ENCODE assay signal across 1 cellular context in the genomic region with DNA sequence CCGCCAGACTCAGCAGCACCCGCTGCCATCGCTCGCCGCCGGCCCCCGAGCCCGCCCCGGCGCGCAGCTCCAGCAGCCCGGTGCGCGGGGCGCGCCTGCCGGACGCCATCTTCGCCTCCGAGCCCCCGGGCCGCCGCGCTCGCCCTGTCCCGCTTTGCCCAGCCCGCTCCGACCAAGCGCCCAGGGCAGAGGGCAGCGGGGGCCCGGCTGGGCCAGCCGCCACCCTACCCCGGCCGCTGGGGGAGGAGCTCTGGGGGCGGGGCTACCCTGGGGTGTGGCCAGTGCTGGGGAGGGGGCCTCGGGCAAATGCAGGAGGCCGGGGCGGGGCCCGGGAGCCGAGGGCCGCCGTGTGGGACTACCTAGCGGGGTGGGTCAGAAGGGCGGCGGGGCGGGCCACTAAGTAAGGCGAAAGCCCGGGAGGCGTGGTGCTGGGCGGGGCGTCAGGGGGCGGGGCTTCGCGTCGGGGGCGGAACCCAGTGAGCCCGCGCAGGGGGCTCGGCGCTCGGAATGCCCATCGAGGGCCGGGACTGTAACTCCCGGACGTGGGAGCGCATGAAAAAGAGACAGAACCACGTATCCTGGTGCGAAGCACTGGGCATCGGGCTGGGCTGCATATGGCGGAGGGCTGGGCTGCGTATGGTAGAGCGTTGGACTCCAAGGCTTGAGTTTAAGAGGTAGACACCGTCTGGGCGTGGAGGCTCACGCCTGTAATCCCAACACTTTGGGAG.
TF ChIP-seq lines count a peak whose summit lies in the region.

A gene (minus strand): TSS at position 252 of the 728 bp plus-strand sequence. CDS start 143 bp downstream, at position 109.

TF ChIP-seq in HepG2, 621 proteins besides CTCF, POLR2A, EP300 and RAD21 (continued from another document and continues in another):
- TF ChIP-seq, protein P1, sequence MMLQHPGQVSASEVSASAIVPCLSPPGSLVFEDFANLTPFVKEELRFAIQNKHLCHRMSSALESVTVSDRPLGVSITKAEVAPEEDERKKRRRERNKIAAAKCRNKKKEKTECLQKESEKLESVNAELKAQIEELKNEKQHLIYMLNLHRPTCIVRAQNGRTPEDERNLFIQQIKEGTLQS (CRISPR knock-in tag; IDR thresholded peaks at IDR 0.05): no peak
- TF ChIP-seq ZNF232 (CRISPR knock-in tag; IDR thresholded peaks at IDR 0.05; ENCODE audit: borderline replicate concordance) (peak; percentile 80; the same call in 1 of the 2 replicates), ESRRA (CRISPR knock-in tag; IDR thresholded peaks at IDR 0.05; ENCODE audit: low read depth) (no peak; the same call in 1 of the 2 replicates), REL (CRISPR knock-in tag; conservative IDR thresholded peaks at IDR 0.05) (0 out of 2 replicates have a peak, but pooled peaks have one; percentile 23), TBP (CRISPR knock-in tag; IDR thresholded peaks at IDR 0.05) (no peak), MIXL1 (CRISPR knock-in tag; IDR thresholded peaks at IDR 0.05) (peak; percentile 6; the same call in 1 of the 2 replicates), FIP1L1 (IDR thresholded peaks at IDR 0.05; ENCODE audit: borderline replicate concordance, insufficient read depth, low read depth, low read length) (no peak), HDAC2 (CRISPR knock-in tag; IDR thresholded peaks at IDR 0.05) (peak; percentile 58), HOXD1 (CRISPR knock-in tag; IDR thresholded peaks at IDR 0.05) (no peak), ATM (IDR thresholded peaks at IDR 0.05; ENCODE audit: borderline replicate concordance) (no peak), MTF1 (CRISPR knock-in tag; IDR thresholded peaks at IDR 0.05) (no peak), ETV6 (CRISPR knock-in tag; conservative IDR thresholded peaks at IDR 0.05) (no peak), ZNF891 (CRISPR knock-in tag; IDR thresholded peaks at IDR 0.05) (no peak), ZNF746 (CRISPR knock-in tag; IDR thresholded peaks at IDR 0.05) (no peak; the same call in none of the 2 replicates), RXRB (CRISPR knock-in tag; IDR thresholded peaks at IDR 0.05; ENCODE audit: borderline replicate concordance) (no peak), SSRP1 (CRISPR knock-in tag; IDR thresholded peaks at IDR 0.05) (no peak), ZIK1 (CRISPR knock-in tag; IDR thresholded peaks at IDR 0.05; ENCODE audit: borderline replicate concordance, low read depth) (no peak), ZFP90 (CRISPR knock-in tag; IDR thresholded peaks at IDR 0.05; ENCODE audit: borderline replicate concordance) (no peak), ZNF251 (CRISPR knock-in tag; IDR thresholded peaks at IDR 0.05) (0 out of 2 replicates have a peak, but pooled peaks have one; percentile 64), ZFP1 (CRISPR knock-in tag; IDR thresholded peaks at IDR 0.05) (no peak), IKZF1 (IDR thresholded peaks at IDR 0.05) (no peak), ZNF431 (CRISPR knock-in tag; IDR thresholded peaks at IDR 0.05; ENCODE audit: borderline replicate concordance, low read depth) (peak; percentile 83; the same call in 1 of the 2 replicates), GPN1 (CRISPR knock-in tag; IDR thresholded peaks at IDR 0.05; ENCODE audit: borderline replicate concordance) (no peak), CHD2 (IDR thresholded peaks at IDR 0.05; ENCODE audit: low read depth, low read length) (no peak; the same call in 1 of the 2 replicates), ZNF660 (CRISPR knock-in tag; IDR thresholded peaks at IDR 0.05; ENCODE audit: borderline replicate concordance, low read depth) (no peak), MIER3 (CRISPR knock-in tag; IDR thresholded peaks at IDR 0.05; ENCODE audit: borderline replicate concordance) (no peak)
- TF ChIP-seq, protein P2, sequence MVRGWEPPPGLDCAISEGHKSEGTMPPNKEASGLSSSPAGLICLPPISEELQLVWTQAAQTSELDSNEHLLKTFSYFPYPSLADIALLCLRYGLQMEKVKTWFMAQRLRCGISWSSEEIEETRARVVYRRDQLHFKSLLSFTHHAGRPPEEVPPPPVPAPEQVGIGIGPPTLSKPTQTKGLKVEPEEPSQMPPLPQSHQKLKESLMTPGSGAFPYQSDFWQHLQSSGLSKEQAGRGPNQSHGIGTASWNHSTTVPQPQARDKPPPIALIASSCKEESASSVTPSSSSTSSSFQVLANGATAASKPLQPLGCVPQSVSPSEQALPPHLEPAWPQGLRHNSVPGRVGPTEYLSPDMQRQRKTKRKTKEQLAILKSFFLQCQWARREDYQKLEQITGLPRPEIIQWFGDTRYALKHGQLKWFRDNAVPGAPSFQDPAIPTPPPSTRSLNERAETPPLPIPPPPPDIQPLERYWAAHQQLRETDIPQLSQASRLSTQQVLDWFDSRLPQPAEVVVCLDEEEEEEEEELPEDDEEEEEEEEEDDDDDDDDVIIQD (CRISPR knock-in tag; IDR thresholded peaks at IDR 0.05; ENCODE audit: low read depth): no peak
- TF ChIP-seq, protein P3, sequence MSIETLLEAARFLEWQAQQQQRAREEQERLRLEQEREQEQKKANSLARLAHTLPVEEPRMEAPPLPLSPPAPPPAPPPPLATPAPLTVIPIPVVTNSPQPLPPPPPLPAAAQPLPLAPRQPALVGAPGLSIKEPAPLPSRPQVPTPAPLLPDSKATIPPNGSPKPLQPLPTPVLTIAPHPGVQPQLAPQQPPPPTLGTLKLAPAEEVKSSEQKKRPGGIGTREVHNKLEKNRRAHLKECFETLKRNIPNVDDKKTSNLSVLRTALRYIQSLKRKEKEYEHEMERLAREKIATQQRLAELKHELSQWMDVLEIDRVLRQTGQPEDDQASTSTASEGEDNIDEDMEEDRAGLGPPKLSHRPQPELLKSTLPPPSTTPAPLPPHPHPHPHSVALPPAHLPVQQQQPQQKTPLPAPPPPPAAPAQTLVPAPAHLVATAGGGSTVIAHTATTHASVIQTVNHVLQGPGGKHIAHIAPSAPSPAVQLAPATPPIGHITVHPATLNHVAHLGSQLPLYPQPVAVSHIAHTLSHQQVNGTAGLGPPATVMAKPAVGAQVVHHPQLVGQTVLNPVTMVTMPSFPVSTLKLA (IDR thresholded peaks at IDR 0.05): no peak
- TF ChIP-seq, protein P4, sequence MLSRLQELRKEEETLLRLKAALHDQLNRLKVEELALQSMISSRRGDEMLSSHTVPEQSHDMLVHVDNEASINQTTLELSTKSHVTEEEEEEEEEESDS (CRISPR knock-in tag; IDR thresholded peaks at IDR 0.05; ENCODE audit: borderline replicate concordance): no peak
- TF ChIP-seq, protein P5, sequence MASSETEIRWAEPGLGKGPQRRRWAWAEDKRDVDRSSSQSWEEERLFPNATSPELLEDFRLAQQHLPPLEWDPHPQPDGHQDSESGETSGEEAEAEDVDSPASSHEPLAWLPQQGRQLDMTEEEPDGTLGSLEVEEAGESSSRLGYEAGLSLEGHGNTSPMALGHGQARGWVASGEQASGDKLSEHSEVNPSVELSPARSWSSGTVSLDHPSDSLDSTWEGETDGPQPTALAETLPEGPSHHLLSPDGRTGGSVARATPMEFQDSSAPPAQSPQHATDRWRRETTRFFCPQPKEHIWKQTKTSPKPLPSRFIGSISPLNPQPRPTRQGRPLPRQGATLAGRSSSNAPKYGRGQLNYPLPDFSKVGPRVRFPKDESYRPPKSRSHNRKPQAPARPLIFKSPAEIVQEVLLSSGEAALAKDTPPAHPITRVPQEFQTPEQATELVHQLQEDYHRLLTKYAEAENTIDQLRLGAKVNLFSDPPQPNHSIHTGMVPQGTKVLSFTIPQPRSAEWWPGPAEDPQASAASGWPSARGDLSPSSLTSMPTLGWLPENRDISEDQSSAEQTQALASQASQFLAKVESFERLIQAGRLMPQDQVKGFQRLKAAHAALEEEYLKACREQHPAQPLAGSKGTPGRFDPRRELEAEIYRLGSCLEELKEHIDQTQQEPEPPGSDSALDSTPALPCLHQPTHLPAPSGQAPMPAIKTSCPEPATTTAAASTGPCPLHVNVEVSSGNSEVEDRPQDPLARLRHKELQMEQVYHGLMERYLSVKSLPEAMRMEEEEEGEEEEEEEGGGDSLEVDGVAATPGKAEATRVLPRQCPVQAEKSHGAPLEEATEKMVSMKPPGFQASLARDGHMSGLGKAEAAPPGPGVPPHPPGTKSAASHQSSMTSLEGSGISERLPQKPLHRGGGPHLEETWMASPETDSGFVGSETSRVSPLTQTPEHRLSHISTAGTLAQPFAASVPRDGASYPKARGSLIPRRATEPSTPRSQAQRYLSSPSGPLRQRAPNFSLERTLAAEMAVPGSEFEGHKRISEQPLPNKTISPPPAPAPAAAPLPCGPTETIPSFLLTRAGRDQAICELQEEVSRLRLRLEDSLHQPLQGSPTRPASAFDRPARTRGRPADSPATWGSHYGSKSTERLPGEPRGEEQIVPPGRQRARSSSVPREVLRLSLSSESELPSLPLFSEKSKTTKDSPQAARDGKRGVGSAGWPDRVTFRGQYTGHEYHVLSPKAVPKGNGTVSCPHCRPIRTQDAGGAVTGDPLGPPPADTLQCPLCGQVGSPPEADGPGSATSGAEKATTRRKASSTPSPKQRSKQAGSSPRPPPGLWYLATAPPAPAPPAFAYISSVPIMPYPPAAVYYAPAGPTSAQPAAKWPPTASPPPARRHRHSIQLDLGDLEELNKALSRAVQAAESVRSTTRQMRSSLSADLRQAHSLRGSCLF (CRISPR knock-in tag; IDR thresholded peaks at IDR 0.05; ENCODE audit: borderline replicate concordance): no peak
- TF ChIP-seq, protein P6, sequence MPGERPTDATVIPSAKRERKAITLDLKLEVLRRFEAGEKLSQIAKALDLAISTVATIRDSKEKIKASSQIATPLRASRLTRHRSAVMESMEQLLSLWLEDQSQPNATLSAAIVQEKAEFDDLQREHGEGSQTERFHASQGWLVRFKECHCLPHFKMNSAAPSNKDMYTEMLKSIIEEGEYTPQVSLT (CRISPR knock-in tag; IDR thresholded peaks at IDR 0.05; ENCODE audit: borderline replicate concordance, low read depth): no peak
- TF ChIP-seq, protein P7, sequence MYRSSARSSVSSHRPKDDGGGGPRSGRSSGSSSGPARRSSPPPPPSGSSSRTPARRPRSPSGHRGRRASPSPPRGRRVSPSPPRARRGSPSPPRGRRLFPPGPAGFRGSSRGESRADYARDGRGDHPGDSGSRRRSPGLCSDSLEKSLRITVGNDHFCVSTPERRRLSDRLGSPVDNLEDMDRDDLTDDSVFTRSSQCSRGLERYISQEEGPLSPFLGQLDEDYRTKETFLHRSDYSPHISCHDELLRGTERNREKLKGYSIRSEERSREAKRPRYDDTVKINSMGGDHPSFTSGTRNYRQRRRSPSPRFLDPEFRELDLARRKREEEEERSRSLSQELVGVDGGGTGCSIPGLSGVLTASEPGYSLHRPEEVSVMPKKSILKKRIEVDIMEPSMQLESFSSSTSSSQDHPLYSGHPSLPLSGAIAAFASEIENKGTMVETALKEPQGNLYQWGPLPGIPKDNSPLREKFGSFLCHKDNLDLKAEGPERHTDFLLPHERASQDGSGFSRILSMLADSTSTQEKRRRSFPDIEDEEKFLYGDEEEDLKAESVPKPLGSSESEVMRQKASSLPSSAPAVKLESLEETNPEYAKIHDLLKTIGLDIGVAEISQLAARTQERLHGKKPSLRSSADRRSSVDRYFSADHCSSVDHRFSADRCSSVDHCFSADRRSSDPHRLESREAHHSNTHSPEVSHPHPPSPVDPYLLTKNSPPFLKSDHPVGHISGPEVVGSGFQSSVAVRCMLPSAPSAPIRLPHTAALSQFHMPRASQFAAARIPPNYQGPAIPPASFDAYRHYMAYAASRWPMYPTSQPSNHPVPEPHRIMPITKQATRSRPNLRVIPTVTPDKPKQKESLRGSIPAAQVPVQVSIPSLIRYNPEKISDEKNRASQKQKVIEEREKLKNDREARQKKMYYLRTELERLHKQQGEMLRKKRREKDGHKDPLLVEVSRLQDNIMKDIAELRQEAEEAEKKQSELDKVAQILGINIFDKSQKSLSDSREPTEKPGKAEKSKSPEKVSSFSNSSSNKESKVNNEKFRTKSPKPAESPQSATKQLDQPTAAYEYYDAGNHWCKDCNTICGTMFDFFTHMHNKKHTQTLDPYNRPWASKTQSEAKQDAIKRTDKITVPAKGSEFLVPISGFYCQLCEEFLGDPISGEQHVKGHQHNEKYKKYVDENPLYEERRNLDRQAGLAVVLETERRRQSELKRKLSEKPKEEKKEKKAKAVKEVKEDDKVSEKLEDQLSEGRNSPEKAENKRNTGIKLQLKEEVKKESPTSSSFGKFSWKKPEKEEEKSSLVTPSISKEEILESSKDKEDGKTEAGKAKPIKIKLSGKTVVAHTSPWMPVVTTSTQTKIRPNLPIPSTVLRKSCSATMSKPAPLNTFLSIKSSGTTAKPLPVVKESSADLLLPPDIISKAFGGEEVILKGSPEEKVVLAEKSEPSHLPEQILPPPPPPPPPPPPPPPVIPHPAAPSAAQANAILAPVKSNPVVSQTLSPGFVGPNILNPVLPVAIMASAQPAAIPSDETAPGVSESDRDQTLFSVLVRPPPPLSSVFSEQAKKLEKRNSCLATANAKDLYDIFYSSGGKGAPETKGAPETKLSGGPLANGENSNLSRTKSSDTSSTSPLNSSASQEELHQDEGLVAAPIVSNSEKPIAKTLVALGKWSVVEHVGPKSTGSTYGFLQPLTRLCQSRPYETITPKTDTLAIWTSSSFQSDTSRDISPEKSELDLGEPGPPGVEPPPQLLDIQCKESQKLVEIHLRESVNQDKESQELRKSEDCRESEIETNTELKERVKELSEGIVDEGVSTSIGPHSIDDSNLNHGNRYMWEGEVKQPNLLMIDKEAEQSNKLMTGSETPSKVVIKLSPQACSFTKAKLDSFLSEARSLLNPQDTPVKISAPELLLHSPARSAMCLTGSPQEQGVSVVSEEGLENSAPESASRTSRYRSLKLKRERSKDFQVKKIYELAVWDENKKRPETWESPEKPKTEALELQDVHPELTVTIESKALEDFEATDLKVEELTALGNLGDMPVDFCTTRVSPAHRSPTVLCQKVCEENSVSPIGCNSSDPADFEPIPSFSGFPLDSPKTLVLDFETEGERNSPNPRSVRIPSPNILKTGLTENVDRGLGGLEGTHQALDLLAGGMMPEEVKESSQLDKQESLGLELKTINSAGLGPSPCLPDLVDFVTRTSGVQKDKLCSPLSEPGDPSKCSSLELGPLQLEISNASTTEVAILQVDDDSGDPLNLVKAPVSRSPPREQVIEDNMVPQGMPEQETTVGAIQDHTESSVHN (CRISPR knock-in tag; IDR thresholded peaks at IDR 0.05): no peak
- TF ChIP-seq, protein P8, sequence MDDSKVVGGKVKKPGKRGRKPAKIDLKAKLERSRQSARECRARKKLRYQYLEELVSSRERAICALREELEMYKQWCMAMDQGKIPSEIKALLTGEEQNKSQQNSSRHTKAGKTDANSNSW (CRISPR knock-in tag; IDR thresholded peaks at IDR 0.05; ENCODE audit: borderline replicate concordance): peak; percentile 44; the same call in 1 of the 2 replicates
- TF ChIP-seq, protein P9, sequence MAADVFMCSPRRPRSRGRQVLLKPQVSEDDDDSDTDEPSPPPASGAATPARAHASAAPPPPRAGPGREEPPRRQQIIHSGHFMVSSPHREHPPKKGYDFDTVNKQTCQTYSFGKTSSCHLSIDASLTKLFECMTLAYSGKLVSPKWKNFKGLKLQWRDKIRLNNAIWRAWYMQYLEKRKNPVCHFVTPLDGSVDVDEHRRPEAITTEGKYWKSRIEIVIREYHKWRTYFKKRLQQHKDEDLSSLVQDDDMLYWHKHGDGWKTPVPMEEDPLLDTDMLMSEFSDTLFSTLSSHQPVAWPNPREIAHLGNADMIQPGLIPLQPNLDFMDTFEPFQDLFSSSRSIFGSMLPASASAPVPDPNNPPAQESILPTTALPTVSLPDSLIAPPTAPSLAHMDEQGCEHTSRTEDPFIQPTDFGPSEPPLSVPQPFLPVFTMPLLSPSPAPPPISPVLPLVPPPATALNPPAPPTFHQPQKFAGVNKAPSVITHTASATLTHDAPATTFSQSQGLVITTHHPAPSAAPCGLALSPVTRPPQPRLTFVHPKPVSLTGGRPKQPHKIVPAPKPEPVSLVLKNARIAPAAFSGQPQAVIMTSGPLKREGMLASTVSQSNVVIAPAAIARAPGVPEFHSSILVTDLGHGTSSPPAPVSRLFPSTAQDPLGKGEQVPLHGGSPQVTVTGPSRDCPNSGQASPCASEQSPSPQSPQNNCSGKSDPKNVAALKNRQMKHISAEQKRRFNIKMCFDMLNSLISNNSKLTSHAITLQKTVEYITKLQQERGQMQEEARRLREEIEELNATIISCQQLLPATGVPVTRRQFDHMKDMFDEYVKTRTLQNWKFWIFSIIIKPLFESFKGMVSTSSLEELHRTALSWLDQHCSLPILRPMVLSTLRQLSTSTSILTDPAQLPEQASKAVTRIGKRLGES (CRISPR knock-in tag; IDR thresholded peaks at IDR 0.05; ENCODE audit: borderline replicate concordance): no peak
